23 cellular contexts compared by ENCODE assay signal in the genomic region with DNA sequence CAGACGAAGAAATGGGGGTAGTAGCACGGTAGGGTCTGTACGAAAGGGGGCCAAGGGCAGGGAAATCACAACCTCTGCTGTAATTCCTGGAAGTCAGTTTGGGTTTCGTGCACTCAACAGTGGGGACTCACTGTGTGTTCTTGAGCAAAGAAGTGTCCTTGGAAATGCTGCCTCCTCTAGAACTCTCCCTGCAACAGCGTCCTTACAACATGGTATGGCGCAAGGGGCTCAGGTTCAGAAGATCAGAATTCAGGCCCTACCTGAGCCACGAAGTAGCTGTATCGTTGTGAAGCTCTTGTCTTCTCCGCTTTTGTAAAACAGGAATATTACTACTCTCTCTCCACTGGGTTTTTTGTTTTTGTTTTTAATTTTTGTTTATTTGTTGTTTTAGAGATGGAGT.
"Had no signal": no experiment of that assay in that cellular context is flagged by ENCODE, and none has a peak within 500 bp of the region (broad histone marks: within the 10 kb centered on the region; RNA-seq: fewer than 3 reads in every experiment).

No MANE protein-coding gene starts in this region.

- FAIRE-seq: HTR-8/SVneo, K562 had no signal

- H3K4me2 ChIP-seq: KMS-11, SK-N-SH had no signal

- H3K4me3 ChIP-seq: K562 had no signal

- ATAC-seq: K562, Panc1 had no signal

- H3K9me2 ChIP-seq: SK-N-SH had no signal

- H3K9me3 ChIP-seq: SK-N-SH had no signal

- H3K27ac ChIP-seq: HL-60, KMS-11, RWPE1 had no signal

- DNase-seq: Kasumi-1, MM.1S, NCI-H1092 treated with DMSO at 0.1 percent for 48 hours, NCI-H1436, NCI-H1694 treated with DMSO at 0.1 percent for 48 hours, NCI-H1930, NCI-H2081, NCI-H2107, NCI-H2227 treated with DMSO at 0.1 percent for 48 hours, NCI-H446, NCI-H510A, NCI-H524 treated with DMSO at 0.1 percent for 48 hours, NCI-H69, NCI-H774, SHP77, SK-N-SH, SW 1271 had no signal

- H3K9ac ChIP-seq: KMS-11, SK-N-SH had no signal
